Comparison of ENCODE assay signal across 1 cellular context in the genomic region with DNA sequence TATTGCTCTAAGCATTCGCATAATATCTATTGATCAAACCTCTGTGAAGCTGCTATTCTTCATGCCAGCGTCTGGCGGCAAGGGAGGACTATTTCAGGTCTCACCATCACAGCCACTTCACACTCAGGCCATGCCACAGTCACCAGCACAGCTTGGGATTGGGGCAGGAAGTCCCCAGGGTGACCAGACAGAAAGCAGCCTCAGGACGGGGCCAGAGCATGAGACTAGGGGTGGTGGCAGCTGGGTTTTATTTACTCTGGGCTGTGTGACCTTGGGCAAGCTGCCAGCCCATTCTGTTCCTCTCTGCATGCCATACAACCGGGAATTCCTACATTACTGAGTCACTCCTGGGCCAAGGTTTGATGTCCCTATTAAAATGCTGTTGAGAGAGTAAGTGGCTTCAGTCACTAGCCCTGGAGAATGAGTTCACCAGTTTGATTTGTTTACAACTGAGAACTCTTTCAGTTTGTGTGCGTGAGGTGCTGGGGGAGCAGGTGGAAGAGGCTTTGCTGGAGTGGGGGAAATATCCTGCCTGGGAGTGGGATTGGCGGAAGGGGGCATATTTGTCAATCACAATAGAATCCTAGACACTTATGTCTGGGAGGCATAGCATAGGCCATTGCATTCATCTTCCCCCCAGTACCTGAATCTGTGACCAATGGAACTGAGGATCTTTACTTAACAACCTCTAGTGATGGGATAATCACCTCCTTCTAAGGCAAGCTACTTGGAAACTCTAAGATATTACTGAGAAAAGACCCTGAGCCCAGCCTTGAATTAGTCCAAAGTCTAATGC.
TF ChIP-seq lines count a peak whose summit lies in the region.

No MANE protein-coding gene starts in this region.

TF ChIP-seq in liver, 16 proteins besides CTCF, POLR2A, EP300 and RAD21 (continued from another document):
- peak; percentile 36 for TF ChIP-seq SP1 (IDR thresholded peaks at IDR 0.05)
- TF ChIP-seq FOXA1 (IDR thresholded peaks at IDR 0.05) = no peak
- TF ChIP-seq EGR1 (IDR thresholded peaks at IDR 0.05; ENCODE audit: low read depth in 2 of 2) = no peak
- peak; percentile 39 for TF ChIP-seq FOXA2 (IDR thresholded peaks at IDR 0.05)
